Comparison of ENCODE assay signal across 8 cellular contexts in the genomic region with DNA sequence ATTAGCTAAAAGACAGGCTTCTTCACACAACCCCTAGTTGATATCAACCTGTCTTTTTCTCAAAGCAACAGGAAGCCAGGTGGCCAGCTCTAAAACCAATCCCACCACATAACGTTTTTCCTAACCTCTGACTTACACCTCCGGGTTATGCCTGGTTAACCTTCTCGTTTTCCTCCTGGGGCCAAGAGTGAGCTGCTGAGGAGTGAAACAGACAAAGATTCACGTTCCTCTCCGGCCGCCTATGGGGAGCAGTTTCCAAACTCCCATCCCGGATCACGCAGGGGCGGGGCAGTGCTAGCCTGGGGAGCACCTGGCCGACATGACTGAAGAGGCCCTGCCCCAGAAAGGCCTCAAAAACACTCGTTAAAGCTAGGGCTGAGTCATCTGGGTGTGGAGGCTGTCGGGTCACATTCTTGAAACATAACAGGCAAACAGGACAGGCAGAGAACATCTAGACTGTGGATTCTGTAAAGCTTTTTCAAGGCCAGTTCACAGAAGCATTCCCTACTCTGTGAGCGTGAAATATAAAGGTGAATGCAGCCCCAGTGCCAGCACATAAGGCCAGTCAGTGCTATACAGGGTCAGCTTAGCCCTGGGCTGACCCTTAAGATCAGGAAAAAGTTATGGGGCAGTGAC. TPM values are rescaled to one million over a fixed set of nuclear protein-coding genes. Genes with fewer than 3 reads are reported as not detected.
DNase-seq lines count a peak whose midpoint lies in the region; ATAC-seq and TF ChIP-seq lines count a peak whose summit lies in the region.

No MANE protein-coding gene starts in this region.

- H3K27me3 ChIP-seq in left ventricle myocardium inferior (ENCODE audit: low read depth) (no peaks in the 10 kb centered on the region), skeletal muscle satellite cell (ENCODE audit: control insufficient read depth, insufficient read depth, low read length) (no peaks in the 10 kb centered on the region)

- ATAC-seq in HG03139 (IDR thresholded peaks at IDR 0.05; ENCODE audit: unreplicated experiment), result peak; percentile 35

- peak overlapping the region; percentile 95 for H3K27ac ChIP-seq in left ventricle myocardium inferior (replicated peaks)

- peak; percentile 65 for DNase-seq in activated naive CD4-positive, alpha-beta T cell treated with Interleukin-2 at 50 U/mL for 16 hours
- DNase-seq in activated naive CD4-positive, alpha-beta T cell treated with anti-CD3 and anti-CD28 coated beads, Interleukin-2, amount 50 U/mL, for 16 hours, result no peak
- DNase-seq in RPMI8226, result peak; percentile 78
- peak; percentile 45 for DNase-seq in activated naive CD8-positive, alpha-beta T cell treated with anti-CD3 and anti-CD28 coated beads for 36 hours
- DNase-seq in left ventricle myocardium inferior, result peak; percentile 70
- DNase-seq in UCSD-AML1 (lab: John Stamatoyannopoulos, UW; ENCODE audit: unreplicated experiment), result no peak

- H3K4me2 ChIP-seq in skeletal muscle satellite cell (ENCODE audit: low read length), result peak overlapping the region; percentile 80

- H3K27me3 Mint-ChIP-seq in activated naive CD8-positive, alpha-beta T cell treated with anti-CD3 and anti-CD28 coated beads for 36 hours, result no peaks in the 10 kb centered on the region

- H3K27ac Mint-ChIP-seq in activated naive CD8-positive, alpha-beta T cell treated with anti-CD3 and anti-CD28 coated beads for 36 hours, result peak overlapping the region; percentile 98

- no peaks in the 10 kb centered on the region for H3K9me3 ChIP-seq in left ventricle myocardium inferior (replicated peaks)
- H3K9me3 ChIP-seq in skeletal muscle satellite cell (replicated peaks; ENCODE audit: low read length), result peaks cover 7% of the 10 kb centered on the region

- H3K9ac ChIP-seq in skeletal muscle satellite cell (ENCODE audit: low read depth, low read length), result peak overlapping the region; percentile 83

- peaks cover 8% of the 10 kb centered on the region for H3K36me3 Mint-ChIP-seq in activated naive CD8-positive, alpha-beta T cell treated with anti-CD3 and anti-CD28 coated beads for 36 hours

- no peak for TF ChIP-seq CTCF in left ventricle myocardium inferior (IDR thresholded peaks at IDR 0.05; ENCODE audit: borderline replicate concordance)

- H3K36me3 ChIP-seq in left ventricle myocardium inferior, result no peaks in the 10 kb centered on the region
- H3K36me3 ChIP-seq in skeletal muscle satellite cell (ENCODE audit: insufficient read depth, low read length), result no peaks in the 10 kb centered on the region

- H3K9me3 Mint-ChIP-seq in activated naive CD8-positive, alpha-beta T cell treated with anti-CD3 and anti-CD28 coated beads for 36 hours, result peaks cover 9% of the 10 kb centered on the region

- intact Hi-C loops in left ventricle myocardium inferior (cut with micrococcal nuclease), result no loop called here

- no peak overlapping the region for H3K4me3 ChIP-seq in left ventricle myocardium inferior
- peak overlapping the region; percentile 53 for H3K4me3 ChIP-seq in skeletal muscle satellite cell (ENCODE audit: low read length)

- peaks cover 97% of the 10 kb centered on the region for H3K4me1 ChIP-seq in left ventricle myocardium inferior
- H3K4me1 ChIP-seq in skeletal muscle satellite cell (ENCODE audit: control insufficient read depth, insufficient read depth, low read length), result peaks cover 43% of the 10 kb centered on the region

- H3K4me1 Mint-ChIP-seq in activated naive CD8-positive, alpha-beta T cell treated with anti-CD3 and anti-CD28 coated beads for 36 hours, result peaks cover 41% of the 10 kb centered on the region

- peak overlapping the region; percentile 67 for H3K4me3 Mint-ChIP-seq in activated naive CD8-positive, alpha-beta T cell treated with anti-CD3 and anti-CD28 coated beads for 36 hours

RNA-seq across cellular contexts. Expression of gene LGALS3, which starts 25.9 kb away (rescaled TPM):
- 1 to 10 TPM; 2.8 to 3.1 TPM for total RNA-seq in activated naive CD8-positive, alpha-beta T cell treated with anti-CD3 and anti-CD28 coated beads for 36 hours
- 194 TPM for total RNA-seq in left ventricle myocardium inferior
- 183 and 304 TPM in 2 replicates for total RNA-seq in skeletal muscle satellite cell (2012; rRNA removed)

RNA-seq across cellular contexts. Expression of gene MAPK1IP1L, which starts 51.7 kb away (rescaled TPM):
- 100 to 1,000 TPM; 118 to 122 TPM for total RNA-seq in activated naive CD8-positive, alpha-beta T cell treated with anti-CD3 and anti-CD28 coated beads for 36 hours
- 68.2 TPM for total RNA-seq in left ventricle myocardium inferior
- 43.5 and 44.6 TPM in 2 replicates for total RNA-seq in skeletal muscle satellite cell (2012; rRNA removed)

Comparison
In these comparisons a context has a peak if more than half of its experiments do, and no peak if none do; other contexts are left out.
1. DNase-seq: peak in activated naive CD4-positive, alpha-beta T cell treated with Interleukin-2 at 50 U/mL for 16 hours (single experiment), RPMI8226 (single experiment), activated naive CD8-positive, alpha-beta T cell treated with anti-CD3 and anti-CD28 coated beads for 36 hours (single experiment) and left ventricle myocardium inferior (single experiment); none in activated naive CD4-positive, alpha-beta T cell treated with anti-CD3 and anti-CD28 coated beads, Interleukin-2, amount 50 U/mL, for 16 hours (single experiment) and UCSD-AML1 (single experiment).
2. RNA of gene LGALS3, which starts 25.9 kb away (total RNA-seq): 194 TPM in left ventricle myocardium inferior (single experiment); 2.8 to 3.1 TPM in activated naive CD8-positive, alpha-beta T cell treated with anti-CD3 and anti-CD28 coated beads for 36 hours; every median in the first group is over 10 times any median in the second.